Comparison of ENCODE assay signal across 8 cellular contexts in the genomic region with DNA sequence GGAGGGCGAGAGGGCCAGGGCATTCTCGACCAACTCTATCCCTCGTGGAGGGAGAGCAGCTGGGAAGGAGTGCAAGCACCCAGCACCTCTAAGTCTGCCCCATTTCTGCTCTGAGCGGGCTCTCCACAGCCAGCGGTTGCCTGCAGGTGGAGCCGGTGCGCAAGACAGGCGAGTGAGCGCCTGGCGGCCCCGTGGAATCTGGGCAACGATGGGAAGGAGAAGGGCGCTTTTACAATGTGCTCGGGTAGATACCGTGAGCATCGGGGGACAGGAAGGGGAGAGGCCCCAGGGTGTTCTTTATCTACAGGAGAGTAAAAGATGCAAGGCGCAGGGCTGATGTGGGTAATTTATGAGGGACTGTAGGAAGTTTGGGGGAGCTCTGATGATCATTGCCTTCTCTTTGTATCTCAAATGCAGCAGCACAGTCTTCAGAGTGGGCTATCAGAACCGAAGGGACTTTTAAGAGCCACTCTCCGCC. TPM values are rescaled to one million over a fixed set of nuclear protein-coding genes. Genes with fewer than 3 reads are reported as not detected.
DNase-seq lines count a peak whose midpoint lies in the region; FAIRE-seq and TF ChIP-seq lines count a peak whose summit lies in the region.

No MANE protein-coding gene starts in this region.

- FAIRE-seq in H54 (lab: Jason Lieb, UNC), result no peak

- H3K4me3 ChIP-seq in SJCRH30 (peak overlapping the region; percentile 96), suprapubic skin (peak overlapping the region; percentile 96)

- H3K27me3 ChIP-seq in SJCRH30, result no peaks in the 10 kb centered on the region
- H3K27me3 ChIP-seq in suprapubic skin, result no peaks in the 10 kb centered on the region

- TF ChIP-seq POLR2A in H54 (IDR thresholded peaks at IDR 0.05; ENCODE audit: low read depth, low read length) (no peak), suprapubic skin (IDR thresholded peaks at IDR 0.05) (no peak)

- H3K36me3 ChIP-seq in ES-I3 (ENCODE audit: insufficient read depth, low read length) (no peaks in the 10 kb centered on the region; the same call in 1 of the 2 replicates), SJCRH30 (peaks cover 7% of the 10 kb centered on the region), suprapubic skin (peaks cover 1% of the 10 kb centered on the region)

- H3K27ac ChIP-seq in SJCRH30, result no peak overlapping the region; the same call in 1 of the 2 replicates
- peak overlapping the region; percentile 89 for H3K27ac ChIP-seq in suprapubic skin

- peak; percentile 58 to 87 for TF ChIP-seq CTCF in suprapubic skin (IDR thresholded peaks at IDR 0.05)

- H3K9ac ChIP-seq in ES-I3 (ENCODE audit: low read depth, low read length), result peak overlapping the region; percentile 50

- no peak for TF ChIP-seq EP300 in suprapubic skin (IDR thresholded peaks at IDR 0.05)

- peak; percentile 91 for DNase-seq in H54 (ENCODE audit: insufficient read length, low spot score)
- peak; percentile 86 for DNase-seq in LoVo (ENCODE audit: low spot score)
- DNase-seq in SJCRH30, result peak; percentile 82 to 86
- peak; percentile 87 for DNase-seq in activated naive CD4-positive, alpha-beta T cell treated with Interleukin-2 at 50 U/mL for 16 hours
- DNase-seq in germinal center (ENCODE audit: low spot score), result peak; percentile 89
- DNase-seq in occipital lobe (lab: John Stamatoyannopoulos, UW), result peak; percentile 80
- peak; percentile 87 to 90 for DNase-seq in suprapubic skin (ENCODE audit: low spot score in 2 of 2)

- 0 out of 2 replicates have a peak, but pooled peaks cover 4% of the 10 kb centered on the region for H3K4me1 ChIP-seq in ES-I3 (ENCODE audit: insufficient read depth, low read length)
- 0 out of 2 replicates have a peak, but pooled peaks cover 4% of the 10 kb centered on the region for H3K4me1 ChIP-seq in SJCRH30
- H3K4me1 ChIP-seq in suprapubic skin, result peaks cover 30% of the 10 kb centered on the region

- H3K9me3 ChIP-seq in ES-I3 (ENCODE audit: control insufficient read depth, insufficient read depth, low read length) (no peaks in the 10 kb centered on the region), SJCRH30 (replicated peaks) (no peaks in the 10 kb centered on the region), suprapubic skin (no peaks in the 10 kb centered on the region)

- WGBS in suprapubic skin, result under 1% methylated on average over 16 of the region's 19 CpGs

RNA-seq across cellular contexts. Expression of a gene that starts 0.9 kb away (rescaled TPM):
- total RNA-seq in SJCRH30 (2014; rRNA removed; shearing (Covaris generic)), result 78.4 and 81.6 TPM in 2 replicates
- total RNA-seq in occipital lobe (89.4 TPM), suprapubic skin (10 to 100 TPM; 25.9 to 43.7 (median 32.0) TPM)

RNA-seq across cellular contexts. Expression of a gene that starts 47.6 kb away (rescaled TPM):
- 2.9 and 5.5 TPM in 2 replicates for total RNA-seq in SJCRH30 (2014; rRNA removed; shearing (Covaris generic))
- total RNA-seq in occipital lobe (39.3 TPM), suprapubic skin (10 to 100 TPM; 12.1 to 69.9 (median 19.1) TPM)
